Comparison of ENCODE assay signal across 9 cellular contexts in genomic region chr14:68627050-68627867, GRCh38.
DNase-seq lines count a peak whose midpoint lies in the region; ATAC-seq and TF ChIP-seq lines count a peak whose summit lies in the region.
"Had no signal": no experiment of that assay in that cellular context is flagged by ENCODE, and none has a peak within 500 bp of the region (broad histone marks: within the 10 kb centered on the region; RNA-seq: fewer than 3 reads in every experiment).

No MANE protein-coding gene starts in this region.

- H3K9me3 Mint-ChIP-seq in Caco-2 (ENCODE audit: unreplicated experiment) (no peaks in the 10 kb centered on the region), activated B cell treated with CpG ODN at 0.5 μM for 24 hours (no peaks in the 10 kb centered on the region), osteocyte (ENCODE audit: unreplicated experiment) (no peaks in the 10 kb centered on the region)

- POLR2A ChIA-PET in Caco-2 (lab: Charles Lee) = interaction anchor here (1.1 to 1.3 kb wide), 2 partner anchors 11 to 168 kb away, joined by 3 to 6 read pairs; no protein-coding TSS in a partner anchor
- POLR2A ChIA-PET in activated B cell treated with CpG ODN at 0.5 μM for 24 hours (lab: Charles Lee) = interaction anchor here (0.5 to 2.4 kb wide), 3 partner anchors 120 to 159 kb away, joined by 3 to 13 read pairs (median 12); no protein-coding TSS in a partner anchor

- no peaks in the 10 kb centered on the region for H3K36me3 ChIP-seq in Caco-2 (ENCODE audit: control insufficient read depth, insufficient read depth, low read length)
- H3K36me3 ChIP-seq in left ventricle myocardium inferior = no peaks in the 10 kb centered on the region

- H3K4me1 Mint-ChIP-seq in Caco-2 (ENCODE audit: low read depth, unreplicated experiment) (peaks cover 14% of the 10 kb centered on the region), activated B cell treated with CpG ODN at 0.5 μM for 24 hours (peaks cover 30% of the 10 kb centered on the region), osteocyte (ENCODE audit: unreplicated experiment) (peaks cover 20% of the 10 kb centered on the region)

- no peak overlapping the region for H3K4me3 ChIP-seq in Caco-2 (ENCODE audit: low read depth, low read length)
- no peak overlapping the region for H3K4me3 ChIP-seq in left ventricle myocardium inferior

- BruUV-seq in Caco-2 (replicated peaks; lab: Mats Ljungman, UMichigan) = no TSS peak

- TF ChIP-seq CTCF in Caco-2 (IDR thresholded peaks at IDR 0.05; ENCODE audit: insufficient read depth in 1 of 2, low read depth in 1 of 2, low read length in 1 of 2, severe bottlenecking in 1 of 2, unreplicated experiment in 1 of 2) = no peak
- TF ChIP-seq CTCF in activated B cell treated with CpG ODN at 0.5 μM for 24 hours (IDR thresholded peaks at IDR 0.05) = no peak
- TF ChIP-seq CTCF in left ventricle myocardium inferior (IDR thresholded peaks at IDR 0.05; ENCODE audit: borderline replicate concordance) = no peak
- TF ChIP-seq CTCF in osteocyte (IDR thresholded peaks at IDR 0.05) = no peak

- DNase-seq in Caco-2 (no peak), activated B cell treated with CpG ODN at 0.5 μM for 24 hours (no peak), left ventricle myocardium inferior (no peak), osteocyte (ENCODE audit: extremely low spot score, unreplicated experiment) (peak; percentile 56), NOMO-1 treated with dmso at 0.1 percent for 144 hours (lab: John Stamatoyannopoulos, UW; ENCODE audit: unreplicated experiment) (no peak), NCI-H2107 treated with DMSO at 0.1 percent for 48 hours (lab: John Stamatoyannopoulos, UW; ENCODE audit: unreplicated experiment) (no peak), NCI-H187 (lab: John Stamatoyannopoulos, UW) (no peak), NCI-H128 (lab: John Stamatoyannopoulos, UW; ENCODE audit: unreplicated experiment) (no peak)
- DNase-seq: NCI-H524 had no signal

- H3K4me3 Mint-ChIP-seq in Caco-2 (ENCODE audit: unreplicated experiment) = peak overlapping the region; percentile 77
- no peak overlapping the region for H3K4me3 Mint-ChIP-seq in activated B cell treated with CpG ODN at 0.5 μM for 24 hours
- H3K4me3 Mint-ChIP-seq in osteocyte (ENCODE audit: unreplicated experiment) = no peak overlapping the region

- H3K36me3 Mint-ChIP-seq in Caco-2 (ENCODE audit: insufficient read depth, unreplicated experiment) = peaks cover 13% of the 10 kb centered on the region
- no peaks in the 10 kb centered on the region for H3K36me3 Mint-ChIP-seq in activated B cell treated with CpG ODN at 0.5 μM for 24 hours (ENCODE audit: low read depth)
- no peaks in the 10 kb centered on the region for H3K36me3 Mint-ChIP-seq in osteocyte (ENCODE audit: unreplicated experiment)

- H3K27me3 Mint-ChIP-seq in Caco-2 (ENCODE audit: insufficient read depth, unreplicated experiment) (no peaks in the 10 kb centered on the region), activated B cell treated with CpG ODN at 0.5 μM for 24 hours (no peaks in the 10 kb centered on the region), osteocyte (ENCODE audit: unreplicated experiment) (peaks cover 2% of the 10 kb centered on the region)

- CTCF ChIA-PET in Caco-2 (lab: Charles Lee) = interaction anchor here (1.1 kb wide), 1 partner anchor 29 kb away, joined by 3 read pairs; no protein-coding TSS in a partner anchor
- CTCF ChIA-PET in activated B cell treated with CpG ODN at 0.5 μM for 24 hours (lab: Charles Lee) = no interaction called here

- no peaks in the 10 kb centered on the region for H3K27me3 ChIP-seq in Caco-2 (replicated peaks; ENCODE audit: control insufficient read depth, insufficient read depth, low read length)
- H3K27me3 ChIP-seq in left ventricle myocardium inferior (ENCODE audit: low read depth) = no peaks in the 10 kb centered on the region

- peak overlapping the region; percentile 86 for H3K27ac ChIP-seq in left ventricle myocardium inferior (replicated peaks)

- H3K9me3 ChIP-seq in Caco-2 = no peaks in the 10 kb centered on the region
- no peaks in the 10 kb centered on the region for H3K9me3 ChIP-seq in left ventricle myocardium inferior (replicated peaks)

- peaks cover 26% of the 10 kb centered on the region for H3K4me1 ChIP-seq in Caco-2
- peaks cover 35% of the 10 kb centered on the region for H3K4me1 ChIP-seq in left ventricle myocardium inferior

- ATAC-seq in activated B cell treated with CpG ODN at 0.5 μM for 24 hours (ENCODE audit: low read depth) = no peak

- H3K27ac Mint-ChIP-seq in Caco-2 (ENCODE audit: unreplicated experiment) = peak overlapping the region; percentile 89
- H3K27ac Mint-ChIP-seq in activated B cell treated with CpG ODN at 0.5 μM for 24 hours = peak overlapping the region; percentile 42
- H3K27ac Mint-ChIP-seq in osteocyte (ENCODE audit: unreplicated experiment) = no peak overlapping the region

- intact Hi-C loops in Caco-2 (cut with micrococcal nuclease; ENCODE audit: unreplicated experiment) = no loop called here
- intact Hi-C loops in activated B cell treated with CpG ODN at 0.5 μM for 24 hours (cut with micrococcal nuclease) = no loop called here
- intact Hi-C loops in left ventricle myocardium inferior (cut with micrococcal nuclease) = no loop called here
